ENCODE assay signal across 21 cellular contexts in the genomic region with DNA sequence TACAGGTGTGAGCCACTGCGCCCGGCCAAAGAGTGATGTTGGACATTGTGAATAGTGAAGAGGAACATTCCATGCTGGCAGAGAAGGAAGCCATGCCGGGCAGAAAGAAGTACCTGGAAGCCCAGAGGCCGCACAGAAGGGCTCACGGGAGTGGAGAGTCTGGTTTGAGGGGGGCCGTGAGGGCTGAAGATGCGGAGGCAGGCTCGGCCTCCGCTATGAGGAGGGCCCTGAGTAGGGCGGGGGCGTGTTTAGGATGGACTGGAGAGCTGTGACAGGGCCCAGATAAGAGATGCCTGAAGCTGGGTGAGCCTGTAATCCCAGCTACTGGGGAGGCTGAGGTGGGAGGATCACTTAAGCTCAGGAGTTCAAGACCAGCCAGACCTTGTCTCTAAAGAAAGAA. TPM values are rescaled to one million over a fixed set of nuclear protein-coding genes. Genes with fewer than 3 reads are reported as not detected.
DNase-seq lines count a peak whose midpoint lies in the region; ATAC-seq, FAIRE-seq and TF ChIP-seq lines count a peak whose summit lies in the region.
"Had no signal": no experiment of that assay in that cellular context is flagged by ENCODE, and none has a peak within 500 bp of the region (broad histone marks: within the 10 kb centered on the region; RNA-seq: fewer than 3 reads in every experiment).

No MANE protein-coding gene starts in this region.

- no peak overlapping the region for H3K18ac ChIP-seq in neuronal stem cell (ENCODE audit: low read length)

- no peaks in the 10 kb centered on the region for H3K9me3 ChIP-seq in neuronal stem cell (replicated peaks in 1 of 2; ENCODE audit: control insufficient read depth in 2 of 2, insufficient read depth in 1 of 2, low read depth in 1 of 2, low read length in 2 of 2)
- H3K9me3 ChIP-seq: colonic mucosa, mucosa of descending colon had no signal

- no peak overlapping the region for H3K14ac ChIP-seq in neuronal stem cell (ENCODE audit: low read length)

- H3K4me3 Mint-ChIP-seq in activated CD8-positive, alpha-beta memory T cell treated with anti-CD3 and anti-CD28 coated beads, Interleukin-2, amount 10 ng/mL, durations not matched to agents 7 days and 5 days = peak overlapping the region; percentile 44
- H3K4me3 Mint-ChIP-seq in IgD-negative memory B cell = peak overlapping the region in 2 of 4 donors; percentile 5 to 30
- H3K4me3 Mint-ChIP-seq in effector memory CD8-positive, alpha-beta T cell = peak overlapping the region; percentile 32 to 75

- CTCF ChIA-PET in activated CD8-positive, alpha-beta memory T cell treated with anti-CD3 and anti-CD28 coated beads, Interleukin-2, amount 10 ng/mL, durations not matched to agents 7 days and 5 days (lab: Charles Lee) = interaction anchor here (2.0 kb wide), 1 partner anchor 47 kb away, joined by 7 read pairs; no protein-coding TSS in a partner anchor

- no peak for ATAC-seq in activated CD8-positive, alpha-beta memory T cell treated with anti-CD3 and anti-CD28 coated beads, Interleukin-2, amount 10 ng/mL, durations not matched to agents 7 days and 5 days
- no peak for ATAC-seq in effector memory CD8-positive, alpha-beta T cell (replicated peaks)
- ATAC-seq: mucosa of descending colon had no signal

- H3K27ac Mint-ChIP-seq in activated CD8-positive, alpha-beta memory T cell treated with anti-CD3 and anti-CD28 coated beads, Interleukin-2, amount 10 ng/mL, durations not matched to agents 7 days and 5 days = no peak overlapping the region
- peak overlapping the region; percentile 16 to 93 (median 19) for H3K27ac Mint-ChIP-seq in IgD-negative memory B cell
- H3K27ac Mint-ChIP-seq in effector memory CD8-positive, alpha-beta T cell = peak overlapping the region; percentile 80

- no peak overlapping the region for H2BK5ac ChIP-seq in neuronal stem cell (ENCODE audit: low read length)

- H4K8ac ChIP-seq in neuronal stem cell (ENCODE audit: low read depth, low read length) = no peak overlapping the region

- no peak overlapping the region for H3K4me3 ChIP-seq in neuronal stem cell (ENCODE audit: low read length in 2 of 2)
- H3K4me3 ChIP-seq: colonic mucosa, mucosa of descending colon had no signal

- H3K27me3 ChIP-seq in neuronal stem cell (ENCODE audit: control insufficient read depth in 3 of 3, insufficient read depth in 3 of 3, low read depth in 1 of 3, low read length in 3 of 3) = no peaks in the 10 kb centered on the region

- H3K36me3 Mint-ChIP-seq in activated CD8-positive, alpha-beta memory T cell treated with anti-CD3 and anti-CD28 coated beads, Interleukin-2, amount 10 ng/mL, durations not matched to agents 7 days and 5 days = no peaks in the 10 kb centered on the region
- peaks cover 2% of the 10 kb centered on the region for H3K36me3 Mint-ChIP-seq in IgD-negative memory B cell
- H3K36me3 Mint-ChIP-seq in effector memory CD8-positive, alpha-beta T cell (ENCODE audit: insufficient read depth) = peaks cover 14% of the 10 kb centered on the region

- H2AK5ac ChIP-seq in neuronal stem cell (ENCODE audit: low read depth, low read length) = peak overlapping the region; percentile 15

- H3K79me1 ChIP-seq in neuronal stem cell (ENCODE audit: low read depth, low read length) = no peaks in the 10 kb centered on the region

- H3K4me1 ChIP-seq in neuronal stem cell (ENCODE audit: control insufficient read depth in 2 of 2, insufficient read depth in 1 of 2, low read depth in 1 of 2, low read length in 2 of 2) = peaks cover 21 to 43% of the 10 kb centered on the region in 2 donors
- H3K4me1 ChIP-seq: colonic mucosa had no signal

- H3K9ac ChIP-seq in neuronal stem cell (ENCODE audit: low read depth, low read length, poor library complexity) = no peak overlapping the region
- H3K9ac ChIP-seq: KMS-11 had no signal

- H2AFZ ChIP-seq in neuronal stem cell (ENCODE audit: low read length) = no peak overlapping the region

- no peak for FAIRE-seq in H54 (lab: Jason Lieb, UNC)
- FAIRE-seq: D721Med, GM19239 had no signal

- no peak for DNase-seq in activated CD8-positive, alpha-beta memory T cell treated with anti-CD3 and anti-CD28 coated beads, Interleukin-2, amount 10 ng/mL, durations not matched to agents 7 days and 5 days
- no peak for DNase-seq in activated CD8-positive, alpha-beta memory T cell treated with anti-CD3 and anti-CD28 coated beads, Interleukin-2, amount 50 U/mL, for 48 hours
- DNase-seq in effector memory CD8-positive, alpha-beta T cell = no peak
- DNase-seq in neuronal stem cell (ENCODE audit: low spot score) = no peak
- no peak for DNase-seq in T-helper 9 cell
- DNase-seq in H54 (ENCODE audit: insufficient read length, low spot score) = no peak
- no peak for DNase-seq in kidney tubule cell (ENCODE audit: low spot score)
- DNase-seq: activated CD8-positive, alpha-beta memory T cell treated with anti-CD3 and anti-CD28 coated beads, Interleukin-2, amount 50 U/mL, for 4 hours; colonic mucosa; GDM1; NCI-H1436 treated with DMSO at 0.1 percent for 48 hours; NCI-H345 had no signal

- H3K36me3 ChIP-seq in neuronal stem cell (replicated peaks in 1 of 2; ENCODE audit: control insufficient read depth in 2 of 2, insufficient read depth in 2 of 2, low read length in 2 of 2) = no peaks in the 10 kb centered on the region
- H3K36me3 ChIP-seq: colonic mucosa had no signal

- no peaks in the 10 kb centered on the region for H3K9me3 Mint-ChIP-seq in activated CD8-positive, alpha-beta memory T cell treated with anti-CD3 and anti-CD28 coated beads, Interleukin-2, amount 10 ng/mL, durations not matched to agents 7 days and 5 days (ENCODE audit: low read depth)
- no peaks in the 10 kb centered on the region for H3K9me3 Mint-ChIP-seq in IgD-negative memory B cell
- peaks cover 0 to 2% of the 10 kb centered on the region in 2 donors for H3K9me3 Mint-ChIP-seq in effector memory CD8-positive, alpha-beta T cell

- no peak overlapping the region for H3K27ac ChIP-seq in neuronal stem cell (replicated peaks; ENCODE audit: low read length)
- H3K27ac ChIP-seq: colonic mucosa, HL-60, KMS-11 had no signal

- H2BK15ac ChIP-seq in neuronal stem cell (ENCODE audit: low read length) = no peak overlapping the region

- H3K4me1 Mint-ChIP-seq in activated CD8-positive, alpha-beta memory T cell treated with anti-CD3 and anti-CD28 coated beads, Interleukin-2, amount 10 ng/mL, durations not matched to agents 7 days and 5 days = peaks cover 15% of the 10 kb centered on the region
- peaks cover 4 to 18% (median 7%) of the 10 kb centered on the region in 3 donors for H3K4me1 Mint-ChIP-seq in IgD-negative memory B cell
- H3K4me1 Mint-ChIP-seq in effector memory CD8-positive, alpha-beta T cell (ENCODE audit: low read depth in 2 of 2) = peaks cover 13 to 16% of the 10 kb centered on the region in 2 donors

- H4K91ac ChIP-seq in neuronal stem cell (ENCODE audit: low read depth, low read length, poor library complexity) = no peak overlapping the region

- no peak overlapping the region for H3K23ac ChIP-seq in neuronal stem cell (ENCODE audit: low read depth, low read length, poor library complexity)

- H2BK120ac ChIP-seq in neuronal stem cell (ENCODE audit: low read depth, low read length) = no peak overlapping the region

- H3K4ac ChIP-seq in neuronal stem cell (ENCODE audit: low read length) = no peak overlapping the region

- peaks cover 2% of the 10 kb centered on the region for H3K27me3 Mint-ChIP-seq in activated CD8-positive, alpha-beta memory T cell treated with anti-CD3 and anti-CD28 coated beads, Interleukin-2, amount 10 ng/mL, durations not matched to agents 7 days and 5 days
- peaks cover 3% of the 10 kb centered on the region for H3K27me3 Mint-ChIP-seq in IgD-negative memory B cell
- peaks cover 0 to 3% of the 10 kb centered on the region in 2 donors for H3K27me3 Mint-ChIP-seq in effector memory CD8-positive, alpha-beta T cell

- WGBS in neuronal stem cell (ENCODE audit: extremely low coverage in 2 of 2, insufficient read length in 2 of 2, insufficient replicate concordance in 1 of 2), 2 donors = no CpG with 5 or more reads among the region's 11 CpGs

- no peak overlapping the region for H2BK12ac ChIP-seq in neuronal stem cell (ENCODE audit: low read length)

- no peak overlapping the region for H3K4me2 ChIP-seq in neuronal stem cell (ENCODE audit: insufficient read depth, low read length, poor library complexity, severe bottlenecking)

- no peak for TF ChIP-seq POLR2A in H54 (IDR thresholded peaks at IDR 0.05; ENCODE audit: low read depth, low read length)

RNA-seq across cellular contexts. Expression of gene JOSD2, which starts 1.6 kb away (rescaled TPM):
- 10 to 100 TPM; 40.2 to 41.7 TPM for total RNA-seq in activated CD8-positive, alpha-beta memory T cell treated with anti-CD3 and anti-CD28 coated beads, Interleukin-2, amount 10 ng/mL, durations not matched to agents 7 days and 5 days
- polyA plus RNA-seq in IgD-negative memory B cell = 15.0 TPM
- 2.7 TPM for polyA plus RNA-seq in neuronal stem cell (2013, experiment 1 of 2)
- 2.8 TPM for polyA plus RNA-seq in neuronal stem cell (2013, experiment 2 of 2)

RNA-seq across cellular contexts. Expression of gene ASPDH, which starts 4.3 kb away (rescaled TPM):
- total RNA-seq in activated CD8-positive, alpha-beta memory T cell treated with anti-CD3 and anti-CD28 coated beads, Interleukin-2, amount 10 ng/mL, durations not matched to agents 7 days and 5 days = not detected
- polyA plus RNA-seq in IgD-negative memory B cell = not detected
- not detected for polyA plus RNA-seq in neuronal stem cell (2013, experiment 1 of 2)
- not detected for polyA plus RNA-seq in neuronal stem cell (2013, experiment 2 of 2)
- total RNA-seq: colonic mucosa, epithelial cell of proximal tubule, mucosa of descending colon, pulmonary artery endothelial cell, SK-MEL-5 had no signal

RNA-seq across cellular contexts. Expression of gene GARIN5A, which starts 32.7 kb away (rescaled TPM):
- total RNA-seq in activated CD8-positive, alpha-beta memory T cell treated with anti-CD3 and anti-CD28 coated beads, Interleukin-2, amount 10 ng/mL, durations not matched to agents 7 days and 5 days = not detected
- polyA plus RNA-seq in IgD-negative memory B cell = 0.53 TPM
- 9.4 TPM for polyA plus RNA-seq in neuronal stem cell (2013, experiment 1 of 2)
- polyA plus RNA-seq in neuronal stem cell (2013, experiment 2 of 2) = 8.0 TPM
- total RNA-seq: pulmonary artery endothelial cell had no signal

RNA-seq across cellular contexts. Expression of gene EMC10, which starts 33.1 kb away (rescaled TPM):
- 10 to 100 TPM; 47.8 to 57.2 TPM for total RNA-seq in activated CD8-positive, alpha-beta memory T cell treated with anti-CD3 and anti-CD28 coated beads, Interleukin-2, amount 10 ng/mL, durations not matched to agents 7 days and 5 days
- 8.7 TPM for polyA plus RNA-seq in IgD-negative memory B cell
- 57.0 TPM for polyA plus RNA-seq in neuronal stem cell (2013, experiment 1 of 2)
- 55.4 TPM for polyA plus RNA-seq in neuronal stem cell (2013, experiment 2 of 2)

RNA-seq across cellular contexts. Expression of gene LRRC4B, which starts 58.9 kb away (rescaled TPM):
- total RNA-seq in activated CD8-positive, alpha-beta memory T cell treated with anti-CD3 and anti-CD28 coated beads, Interleukin-2, amount 10 ng/mL, durations not matched to agents 7 days and 5 days = not detected
- not detected for polyA plus RNA-seq in IgD-negative memory B cell
- 78.7 TPM for polyA plus RNA-seq in neuronal stem cell (2013, experiment 1 of 2)
- polyA plus RNA-seq in neuronal stem cell (2013, experiment 2 of 2) = 78.4 TPM
